In genomic region chr17:4476512-4477070, GRCh38 we compare ENCODE assay signal across 13 cellular contexts. TPM values are rescaled to one million over a fixed set of nuclear protein-coding genes. Genes with fewer than 3 reads are reported as not detected.
DNase-seq lines count a peak whose midpoint lies in the region; ATAC-seq, FAIRE-seq and TF ChIP-seq lines count a peak whose summit lies in the region.
"Had no signal": no experiment of that assay in that cellular context is flagged by ENCODE, and none has a peak within 500 bp of the region (broad histone marks: within the 10 kb centered on the region; RNA-seq: fewer than 3 reads in every experiment).

No MANE protein-coding gene starts in this region.

- H3K18ac ChIP-seq in H1 (ENCODE audit: extremely low read depth, low read length): no peak overlapping the region

- TF ChIP-seq EP300 in H1 (IDR thresholded peaks at IDR 0.05; ENCODE audit: borderline replicate concordance in 1 of 2, low read depth in 2 of 2, low read length in 2 of 2): no peak

- H2BK5ac ChIP-seq in H1 (ENCODE audit: low read depth, low read length): no peak overlapping the region

- H3K23me2 ChIP-seq in H1 (ENCODE audit: low read depth, low read length): no peaks in the 10 kb centered on the region

- H3K4me2 ChIP-seq in H1 (ENCODE audit: insufficient read depth in 1 of 2, low read depth in 2 of 2, low read length in 2 of 2): no peak overlapping the region
- H3K4me2 ChIP-seq: SK-N-SH had no signal

- H4K5ac ChIP-seq in H1 (ENCODE audit: insufficient read length, low read depth, low read length): no peak overlapping the region

- H3K9me3 ChIP-seq in KOPT-K1 (ENCODE audit: insufficient read depth, low read length, poor library complexity, severe bottlenecking) (no peaks in the 10 kb centered on the region), H1 (ENCODE audit: insufficient read depth in 2 of 2, low read depth in 1 of 2, low read length in 1 of 2) (no peaks in the 10 kb centered on the region)
- H3K9me3 ChIP-seq: SK-N-SH had no signal

- no peak overlapping the region for H3K4ac ChIP-seq in H1 (replicated peaks; ENCODE audit: insufficient read length, low read depth, low read length)

- H2BK20ac ChIP-seq in H1 (ENCODE audit: low read length): no peak overlapping the region

- DNase-seq in A172 (ENCODE audit: low spot score) (peak; percentile 51), H1 (ENCODE audit: low read depth in 1 of 2, low spot score in 2 of 2) (no peak), myocyte (ENCODE audit: low read depth) (peak; percentile 13), NCI-H2227 (lab: John Stamatoyannopoulos, UW; ENCODE audit: unreplicated experiment) (no peak), hypothalamus (lab: John Stamatoyannopoulos, UW) (no peak)
- DNase-seq: immature natural killer cell, SK-N-SH had no signal

- CTCF ChIA-PET in H1 (lab: Charles Lee; ENCODE audit: partially characterized antibody): interaction anchor here (0.6 to 1.4 kb wide), 4 partner anchors 11 to 24 kb away, joined by 3 to 5 read pairs (median 3); no protein-coding TSS in a partner anchor

- H4K20me1 ChIP-seq in H1 (replicated peaks in 1 of 2; ENCODE audit: control insufficient read depth in 1 of 2, insufficient read depth in 2 of 2, low read length in 2 of 2): no peaks in the 10 kb centered on the region

- no peak for TF ChIP-seq RAD21 in H1 (IDR thresholded peaks at IDR 0.05 in 1 of 2, conservative IDR thresholded peaks at IDR 0.05 in 1 of 2; ENCODE audit: low read depth in 2 of 2, low read length in 2 of 2)

- no peak overlapping the region for H3K4me3 ChIP-seq in H1 (ENCODE audit: extremely low read depth in 1 of 4, insufficient read depth in 2 of 4, low read depth in 3 of 4, low read length in 4 of 4)

- H3K79me1 ChIP-seq in H1 (ENCODE audit: low read depth, low read length): no peaks in the 10 kb centered on the region

- no peak overlapping the region for H2BK120ac ChIP-seq in H1 (replicated peaks; ENCODE audit: low read depth, low read length)

- POLR2A ChIA-PET in H1 (lab: Charles Lee; ENCODE audit: partially characterized antibody): no interaction called here

- H4K91ac ChIP-seq in H1 (replicated peaks; ENCODE audit: insufficient read length, low read length): no peak overlapping the region

- no peak overlapping the region for H3K56ac ChIP-seq in H1 (replicated peaks; ENCODE audit: insufficient read length, low read depth, low read length)

- H2AFZ ChIP-seq in H1 (ENCODE audit: low read length): no peak overlapping the region

- H3K9ac ChIP-seq in H1 (replicated peaks in 1 of 4; ENCODE audit: extremely low read depth in 1 of 4, low read depth in 3 of 4, low read length in 3 of 4): no peak overlapping the region
- H3K9ac ChIP-seq: SK-N-SH had no signal

- no peaks in the 10 kb centered on the region for H3K79me2 ChIP-seq in H1 (ENCODE audit: control insufficient read depth in 1 of 2, insufficient read depth in 2 of 2, low read length in 2 of 2)

- TF ChIP-seq POLR2A in H1 (IDR thresholded peaks at IDR 0.05; ENCODE audit: control extremely low read depth in 1 of 2, low read depth in 2 of 2, low read length in 2 of 2): no peak

- FAIRE-seq in H1 (lab: Jason Lieb, UNC): no peak
- FAIRE-seq: endometrium, TTC549 had no signal

- WGBS in H1 (ENCODE audit: extremely low coverage in 1 of 2, insufficient coverage in 1 of 2, insufficient read length in 1 of 2, insufficient replicate concordance in 2 of 2, low coverage in 1 of 2, low lambda C conversion rate in 2 of 2, missing lambda C conversion rate in 1 of 2), 2 experiments: 85% methylated on average over 16 of the region's 19 CpGs; no CpG with 5 or more reads in 1 of the 2 experiments

- H3K36me3 ChIP-seq in KOPT-K1 (ENCODE audit: insufficient read depth, low read length) (no peaks in the 10 kb centered on the region; the same call in 1 of the 2 replicates), H1 (ENCODE audit: control insufficient read depth in 2 of 4, insufficient read depth in 4 of 4, low read length in 3 of 4) (no peaks in the 10 kb centered on the region)

- H2BK12ac ChIP-seq in H1 (ENCODE audit: low read depth, low read length): 0 out of 2 replicates have a peak overlapping the region, but pooled peaks have one; percentile 17

- no peak overlapping the region for H4K8ac ChIP-seq in H1 (ENCODE audit: extremely low read depth, insufficient read depth, low read length)

- no peaks in the 10 kb centered on the region for H3K27me3 ChIP-seq in H1 (replicated peaks in 1 of 4; ENCODE audit: control insufficient read depth in 3 of 4, extremely low read depth in 1 of 4, insufficient read depth in 3 of 4, low read length in 3 of 4)

- no peak for TF ChIP-seq CTCF in H1 (IDR thresholded peaks at IDR 0.05; ENCODE audit: control extremely low read depth in 1 of 3, insufficient read depth in 1 of 3, low read depth in 1 of 3, low read length in 3 of 3)

- peaks cover 0 to 13% (median 6%) of the 10 kb centered on the region in 4 experiments; a peak in 4 of 7 replicates for H3K4me1 ChIP-seq in H1 (replicated peaks in 1 of 4; ENCODE audit: control insufficient read depth in 3 of 4, insufficient read depth in 4 of 4, low read length in 3 of 4)

- ATAC-seq in GM21515 (IDR thresholded peaks at IDR 0.05; ENCODE audit: unreplicated experiment) (no peak), GM19452 (IDR thresholded peaks at IDR 0.05; ENCODE audit: unreplicated experiment) (no peak)

- H2AK5ac ChIP-seq in H1 (ENCODE audit: low read depth, low read length): no peak overlapping the region

- H3K27ac ChIP-seq in KOPT-K1 (ENCODE audit: low read depth, low read length, poor library complexity, severe bottlenecking): peak overlapping the region; percentile 8
- no peak overlapping the region for H3K27ac ChIP-seq in H1 (ENCODE audit: low read depth, low read length)

- H3K14ac ChIP-seq in H1 (ENCODE audit: insufficient read length): no peak overlapping the region

- no peak overlapping the region for H2BK15ac ChIP-seq in H1 (ENCODE audit: low read length)

- H3K23ac ChIP-seq in H1 (ENCODE audit: insufficient read length): no peak overlapping the region

TF ChIP-seq in H1, 55 proteins besides CTCF, POLR2A, EP300 and RAD21:
- 0 out of 2 replicates have a peak, but pooled peaks have one; percentile 9 for TF ChIP-seq TEAD4 (IDR thresholded peaks at IDR 0.05; ENCODE audit: low read depth, low read length)
- TF ChIP-seq BRCA1 (IDR thresholded peaks at IDR 0.05; ENCODE audit: low read depth, low read length): no peak
- TF ChIP-seq HDAC2 (IDR thresholded peaks at IDR 0.05; ENCODE audit: borderline replicate concordance in 1 of 2, low read depth in 2 of 2, low read length in 2 of 2): no peak
- TF ChIP-seq KDM1A (IDR thresholded peaks at IDR 0.05; ENCODE audit: borderline replicate concordance, low read length): no peak
- no peak for TF ChIP-seq TAF7 (optimal IDR thresholded peaks at IDR 0.05; ENCODE audit: borderline replicate concordance, low read depth, low read length)
- TF ChIP-seq JUN (IDR thresholded peaks at IDR 0.05; ENCODE audit: low read depth, low read length): no peak

RNA-seq across cellular contexts. Expression of gene SPNS2, which starts 22.1 kb away (rescaled TPM):
- 28.3 and 28.5 TPM in 2 replicates for total RNA-seq in A172 (2014; rRNA removed; shearing (Covaris generic))
- 0.98 and 1.5 TPM in 2 replicates for total RNA-seq in H1 (2021; fragmentation: NEBNext Ultra II Directional; extraction: Animal tissue kit (Norgen Biotek cat#: 25700))
- polyA plus RNA-seq in H1 (2011; rRNA removed): 1.2 and 1.9 TPM in 2 replicates
- polyA plus RNA-seq in H1 (2011; cell fraction: cytosol; rRNA removed): 1.5 TPM
- 2.6 TPM for polyA plus RNA-seq in H1 (2011; cell fraction: nucleus; rRNA removed)
- polyA plus RNA-seq in H1 (2012, experiment 1 of 2): 0.51 to 1.6 TPM (median 1.4 TPM) in 4 replicates
- polyA plus RNA-seq in H1 (2012, experiment 2 of 2): 1.4 TPM
- polyA plus RNA-seq in H1 (2013, experiment 1 of 2): 0.77 TPM
- 0.83 TPM for polyA plus RNA-seq in H1 (2013, experiment 2 of 2)
- polyA minus RNA-seq in H1 (2011; rRNA and poly(A)+ RNA removed): 0.35 and 1.6 TPM in 2 replicates
- polyA minus RNA-seq in H1 (2011; cell fraction: cytosol; rRNA and poly(A)+ RNA removed): 0.59 TPM
- polyA minus RNA-seq in H1 (2011; cell fraction: nucleus; rRNA and poly(A)+ RNA removed): 1.5 TPM
- total RNA-seq in myocyte: 0.47 and 0.56 TPM in 2 replicates
- 0.90 TPM for polyA plus RNA-seq in myocyte (2012)

RNA-seq across cellular contexts. Expression of gene SPNS3, which starts 42.9 kb away (rescaled TPM):
- total RNA-seq in A172 (2014; rRNA removed; shearing (Covaris generic)): 1.1 and 1.8 TPM in 2 replicates
- total RNA-seq in H1 (2021; fragmentation: NEBNext Ultra II Directional; extraction: Animal tissue kit (Norgen Biotek cat#: 25700)): not detected in 2 replicates
- 0.08 TPM in 1 of 2 replicates, not detected in the other for polyA plus RNA-seq in H1 (2011; rRNA removed)
- polyA plus RNA-seq in H1 (2011; cell fraction: cytosol; rRNA removed): 0.04 TPM
- polyA plus RNA-seq in H1 (2011; cell fraction: nucleus; rRNA removed): not detected
- polyA plus RNA-seq in H1 (2012, experiment 1 of 2): not detected in 4 replicates
- polyA plus RNA-seq in H1 (2012, experiment 2 of 2): not detected
- polyA plus RNA-seq in H1 (2013, experiment 1 of 2): 0.06 TPM
- 0.02 TPM for polyA plus RNA-seq in H1 (2013, experiment 2 of 2)
- polyA minus RNA-seq in H1 (2011; rRNA and poly(A)+ RNA removed): not detected in 2 replicates
- polyA minus RNA-seq in H1 (2011; cell fraction: cytosol; rRNA and poly(A)+ RNA removed): not detected
- not detected for polyA minus RNA-seq in H1 (2011; cell fraction: nucleus; rRNA and poly(A)+ RNA removed)
- total RNA-seq in myocyte: not detected in 2 replicates
- not detected for polyA plus RNA-seq in myocyte (2012)
- total RNA-seq: progenitor cell of endocrine pancreas had no signal

Comparison
In these comparisons a context has a peak if more than half of its experiments do, and no peak if none do; other contexts are left out.
1. DNase-seq: peak in A172 (single experiment) and myocyte (single experiment); none in H1 (0 of 2), NCI-H2227 (single experiment) and hypothalamus (0 of 51).
2. RNA of gene SPNS2, which starts 22.1 kb away (total RNA-seq): 28.3 to 28.5 TPM in A172; 0.98 to 1.5 TPM in H1 and 0.47 to 0.56 TPM in myocyte; every median in the first group is over 10 times any median in the second.